25 cellular contexts compared by ENCODE assay signal in genomic region chrX:3326721-3327120, GRCh38. TPM values are rescaled to one million over a fixed set of nuclear protein-coding genes. Genes with fewer than 3 reads are reported as not detected.
DNase-seq lines count a peak whose midpoint lies in the region; ATAC-seq and TF ChIP-seq lines count a peak whose summit lies in the region.
"Had no signal": no experiment of that assay in that cellular context is flagged by ENCODE, and none has a peak within 500 bp of the region (broad histone marks: within the 10 kb centered on the region; RNA-seq: fewer than 3 reads in every experiment).

No MANE protein-coding gene starts in this region.

- no peak for TF ChIP-seq CTCF in SK-N-SH (IDR thresholded peaks at IDR 0.05)
- TF ChIP-seq CTCF in WTC11 (IDR thresholded peaks at IDR 0.05): no peak
- TF ChIP-seq CTCF in upper lobe of right lung (IDR thresholded peaks at IDR 0.05): no peak

- no peaks in the 10 kb centered on the region for H4K20me1 ChIP-seq in SK-N-SH (ENCODE audit: insufficient read depth)

- H3K9me3 ChIP-seq in SK-N-SH: no peaks in the 10 kb centered on the region
- H3K9me3 ChIP-seq in upper lobe of right lung: no peaks in the 10 kb centered on the region
- H3K9me3 ChIP-seq: thoracic aorta had no signal

- H3K36me3 Mint-ChIP-seq in WTC11: peaks cover 9% of the 10 kb centered on the region; the same call in 1 of the 2 replicates
- H3K36me3 Mint-ChIP-seq: activated naive CD8-positive, alpha-beta T cell; IgD-negative memory B cell; naive B cell had no signal

- no peaks in the 10 kb centered on the region; the same call in 1 of the 2 replicates for H3K27me3 Mint-ChIP-seq in WTC11 (ENCODE audit: low read depth)
- H3K27me3 Mint-ChIP-seq: activated naive CD8-positive, alpha-beta T cell; IgD-negative memory B cell; naive B cell had no signal

- H3K27ac ChIP-seq in SK-N-SH (ENCODE audit: low read depth in 2 of 2, low read length in 1 of 2): peak overlapping the region in 1 of 2 experiments; percentile 40; a peak in 1 of 4 replicates
- H3K27ac ChIP-seq in upper lobe of right lung: no peak overlapping the region
- H3K27ac ChIP-seq: brain microvascular endothelial cell, thoracic aorta had no signal

- no peaks in the 10 kb centered on the region for H3K4me1 Mint-ChIP-seq in WTC11
- H3K4me1 Mint-ChIP-seq: IgD-negative memory B cell, naive B cell had no signal

- peak in 1 of 2 experiments; percentile 25; a peak in 1 of 4 replicates for TF ChIP-seq EP300 in SK-N-SH (IDR thresholded peaks at IDR 0.05; ENCODE audit: borderline replicate concordance in 1 of 2, low read depth in 1 of 2, low read length in 1 of 2)

- H3K36me3 ChIP-seq in SK-N-SH (replicated peaks in 1 of 2; ENCODE audit: control insufficient read depth in 1 of 2, insufficient read depth in 2 of 2, low read length in 1 of 2) (peaks cover 0 to 3% of the 10 kb centered on the region in 2 experiments), upper lobe of right lung (no peaks in the 10 kb centered on the region)
- H3K36me3 ChIP-seq: brain microvascular endothelial cell, thoracic aorta had no signal

- H3K9me2 ChIP-seq in SK-N-SH: no peaks in the 10 kb centered on the region

- 5% methylated on average over 6 of the region's 6 CpGs for WGBS in SK-N-SH (ENCODE audit: low lambda C conversion rate)

- peaks cover 20% of the 10 kb centered on the region for H3K9me3 Mint-ChIP-seq in WTC11

- DNase-seq in AG08396 (ENCODE audit: low spot score) (peak; percentile 13), GM03348 (ENCODE audit: low spot score) (peak; percentile 2), SK-N-SH (no peak), fibroblast of the conjunctiva (ENCODE audit: low read depth) (peak; percentile 23), NCI-H1436 treated with DMSO at 0.1 percent for 48 hours (lab: John Stamatoyannopoulos, UW) (no peak), WTC11 (ENCODE audit: low spot score) (no peak), upper lobe of right lung (no peak)
- DNase-seq: activated CD4-positive, alpha-beta T cell treated with anti-CD3 and anti-CD28 coated beads for 4 hours; brain microvascular endothelial cell; DMS79 treated with DMSO at 0.1 percent for 48 hours; effector memory CD4-positive, alpha-beta T cell; glutamatergic neuron; naive B cell; NCI-H1436; NCI-H2171; NCI-H748 treated with DMSO at 0.1 percent for 48 hours; nucleus accumbens; SIG-M5; small intestine; stimulated activated naive CD4-positive, alpha-beta T cell had no signal

- H3K27me3 ChIP-seq in SK-N-SH (ENCODE audit: insufficient read depth): no peaks in the 10 kb centered on the region
- H3K27me3 ChIP-seq in upper lobe of right lung: no peaks in the 10 kb centered on the region
- H3K27me3 ChIP-seq: brain microvascular endothelial cell had no signal

- H3K9ac ChIP-seq in SK-N-SH: no peak overlapping the region

- CTCF ChIA-PET in SK-N-SH (lab: Yijun Ruan, JAX) (no interaction called here), WTC11 (lab: Charles Lee) (no interaction called here)

- intact Hi-C loops in upper lobe of right lung (cut with DNase I): no loop called here

- no peaks in the 10 kb centered on the region for H3F3A ChIP-seq in SK-N-SH (replicated peaks; ENCODE audit: insufficient read depth)

- TF ChIP-seq RAD21 in SK-N-SH (IDR thresholded peaks at IDR 0.05; ENCODE audit: low read length): no peak

- H3K4me3 ChIP-seq in SK-N-SH (ENCODE audit: low read depth in 2 of 2, low read length in 1 of 2) (no peak overlapping the region), upper lobe of right lung (no peak overlapping the region)
- H3K4me3 ChIP-seq: thoracic aorta had no signal

- no peaks in the 10 kb centered on the region for H3K4me1 ChIP-seq in SK-N-SH (ENCODE audit: control insufficient read depth in 1 of 2, insufficient read depth in 2 of 2, low read depth in 1 of 2, low read length in 1 of 2)
- no peaks in the 10 kb centered on the region for H3K4me1 ChIP-seq in upper lobe of right lung

- no peak for ATAC-seq in GM18517 (IDR thresholded peaks at IDR 0.05; ENCODE audit: unreplicated experiment)
- ATAC-seq in WTC11: no peak
- ATAC-seq in upper lobe of right lung: no peak

- POLR2A ChIA-PET in SK-N-SH (lab: Yijun Ruan, JAX): no interaction called here
- POLR2A ChIA-PET in WTC11 (lab: Charles Lee): no interaction called here

- no peak overlapping the region for H3K4me3 Mint-ChIP-seq in WTC11
- H3K4me3 Mint-ChIP-seq: activated naive CD8-positive, alpha-beta T cell; IgD-negative memory B cell; naive B cell had no signal

- no peak overlapping the region for H3K4me2 ChIP-seq in SK-N-SH

- H3K79me2 ChIP-seq in SK-N-SH (ENCODE audit: insufficient read depth): no peaks in the 10 kb centered on the region

- H3K27ac Mint-ChIP-seq in WTC11: no peak overlapping the region
- H3K27ac Mint-ChIP-seq: activated naive CD8-positive, alpha-beta T cell; IgD-negative memory B cell; naive B cell had no signal

- H2AFZ ChIP-seq in SK-N-SH (ENCODE audit: low read depth): no peak overlapping the region

TF ChIP-seq in SK-N-SH, 30 proteins besides CTCF, POLR2A, EP300 and RAD21:
- TF ChIP-seq TCF12 (IDR thresholded peaks at IDR 0.05) (peak; percentile 88), YY1 (IDR thresholded peaks at IDR 0.05; ENCODE audit: low read depth) (no peak), PBX3 (IDR thresholded peaks at IDR 0.05) (peak; percentile 71)

TF ChIP-seq in WTC11, 78 proteins besides CTCF, POLR2A, EP300 and RAD21 (continues in another document):
- TF ChIP-seq ETV6 (CRISPR knock-in tag; IDR thresholded peaks at IDR 0.05) (no peak), SOX15 (CRISPR knock-in tag; IDR thresholded peaks at IDR 0.05) (no peak), ZNF317 (CRISPR knock-in tag; IDR thresholded peaks at IDR 0.05; ENCODE audit: borderline replicate concordance, low read depth) (no peak), ZNF263 (CRISPR knock-in tag; IDR thresholded peaks at IDR 0.05; ENCODE audit: low read depth) (no peak), ATF1 (CRISPR knock-in tag; IDR thresholded peaks at IDR 0.05) (no peak), FOXP1 (CRISPR knock-in tag; IDR thresholded peaks at IDR 0.05; ENCODE audit: borderline replicate concordance) (no peak), MYBL2 (CRISPR knock-in tag; IDR thresholded peaks at IDR 0.05) (no peak), USF1 (CRISPR knock-in tag; IDR thresholded peaks at IDR 0.05) (no peak), PRDM15 (CRISPR knock-in tag; IDR thresholded peaks at IDR 0.05) (no peak), TCF7 (CRISPR knock-in tag; IDR thresholded peaks at IDR 0.05; ENCODE audit: low read depth) (no peak)

RNA-seq across cellular contexts. Expression of gene MXRA5, which starts 19.7 kb away (rescaled TPM):
- polyA plus RNA-seq in SK-N-SH (2012; rRNA removed): 5.3 and 7.9 TPM in 2 replicates
- 6.8 and 9.1 TPM in 2 replicates for polyA plus RNA-seq in SK-N-SH (2012; cell fraction: cytosol; rRNA removed)
- 5.5 and 9.2 TPM in 2 replicates for polyA plus RNA-seq in SK-N-SH (2012; cell fraction: nucleus; rRNA removed)
- 1.8 to 2.8 TPM (median 1.8 TPM) in 3 replicates for total RNA-seq in WTC11 (2021)
- 8.9 TPM for total RNA-seq in upper lobe of right lung
- total RNA-seq: H4 had no signal
- polyA plus RNA-seq: IgD-negative memory B cell had no signal

Comparison
In these comparisons a context has a peak if more than half of its experiments do, and no peak if none do; other contexts are left out.
1. DNase-seq: peak in AG08396 (single experiment), GM03348 (single experiment) and fibroblast of the conjunctiva (single experiment); none in SK-N-SH (single experiment), NCI-H1436 treated with DMSO at 0.1 percent for 48 hours (single experiment), WTC11 (single experiment) and upper lobe of right lung (single experiment).